14 cellular contexts compared by ENCODE assay signal in genomic region chr12:67634167-67634793, GRCh38. TPM values are rescaled to one million over a fixed set of nuclear protein-coding genes. Genes with fewer than 3 reads are reported as not detected.
DNase-seq lines count a peak whose midpoint lies in the region; ATAC-seq, FAIRE-seq and TF ChIP-seq lines count a peak whose summit lies in the region.
"Had no signal": no experiment of that assay in that cellular context is flagged by ENCODE, and none has a peak within 500 bp of the region (broad histone marks: within the 10 kb centered on the region; RNA-seq: fewer than 3 reads in every experiment).

No MANE protein-coding gene starts in this region.

- no peak overlapping the region for H3K27ac ChIP-seq in astrocyte (ENCODE audit: low read depth, low read length)
- no peak overlapping the region for H3K27ac ChIP-seq in smooth muscle cell (ENCODE audit: low read depth)
- H3K27ac ChIP-seq: SJCRH30, tibial nerve had no signal

- H3K4me3 ChIP-seq in astrocyte (ENCODE audit: insufficient read depth, low read depth, low read length) (no peak overlapping the region), smooth muscle cell (no peak overlapping the region)
- H3K4me3 ChIP-seq: MG63, SJCRH30, tibial nerve had no signal

- H3K36me3 ChIP-seq in astrocyte (ENCODE audit: insufficient read depth, low read length) (no peaks in the 10 kb centered on the region), smooth muscle cell (ENCODE audit: low read depth) (no peaks in the 10 kb centered on the region)
- H3K36me3 ChIP-seq: MG63, SJCRH30, tibial nerve had no signal

- WGBS in smooth muscle cell (ENCODE audit: low lambda C conversion rate), result 100% methylated on average over 1 of the region's 1 CpG

- no peaks in the 10 kb centered on the region for H3F3A ChIP-seq in smooth muscle cell (ENCODE audit: low read depth)

- H2AFZ ChIP-seq in astrocyte (ENCODE audit: low read depth, low read length) (no peak overlapping the region), smooth muscle cell (ENCODE audit: low read depth) (no peak overlapping the region)

- intact Hi-C loops in activated CD4-positive, alpha-beta T cell treated with anti-CD3 and anti-CD28 coated beads for 36 hours (cut with DNase I, micrococcal nuclease), result loop anchor here (5.0 kb wide), 3 partner anchors 42 to 192 kb away; no protein-coding TSS in a partner anchor

- peaks cover 10% of the 10 kb centered on the region for H3K36me3 Mint-ChIP-seq in activated CD4-positive, alpha-beta T cell treated with anti-CD3 and anti-CD28 coated beads for 36 hours (ENCODE audit: low read depth)
- H3K36me3 Mint-ChIP-seq in astrocyte (ENCODE audit: low read depth, unreplicated experiment), result no peaks in the 10 kb centered on the region

- H3K9me3 Mint-ChIP-seq in activated CD4-positive, alpha-beta T cell treated with anti-CD3 and anti-CD28 coated beads for 36 hours (ENCODE audit: low read depth), result peaks cover 6% of the 10 kb centered on the region
- H3K9me3 Mint-ChIP-seq in astrocyte (ENCODE audit: unreplicated experiment), result no peaks in the 10 kb centered on the region

- H3K9ac ChIP-seq in astrocyte (ENCODE audit: low read length) (no peak overlapping the region), smooth muscle cell (ENCODE audit: low read depth) (no peak overlapping the region)

- FAIRE-seq in astrocyte (lab: Jason Lieb, UNC), result no peak
- FAIRE-seq: D721Med had no signal

- H3K27me3 Mint-ChIP-seq in activated CD4-positive, alpha-beta T cell treated with anti-CD3 and anti-CD28 coated beads for 36 hours, result no peaks in the 10 kb centered on the region
- no peaks in the 10 kb centered on the region for H3K27me3 Mint-ChIP-seq in astrocyte (ENCODE audit: low read depth, unreplicated experiment)

- H3K27me3 ChIP-seq in astrocyte (ENCODE audit: insufficient read depth, low read length) (no peaks in the 10 kb centered on the region), smooth muscle cell (ENCODE audit: low read depth) (no peaks in the 10 kb centered on the region)
- H3K27me3 ChIP-seq: MG63, SJCRH30, tibial nerve had no signal

- no peaks in the 10 kb centered on the region for H3K4me1 ChIP-seq in astrocyte (ENCODE audit: insufficient read depth, low read length)
- H3K4me1 ChIP-seq in smooth muscle cell (ENCODE audit: low read depth), result no peaks in the 10 kb centered on the region
- H3K4me1 ChIP-seq: SJCRH30 had no signal

- TF ChIP-seq CTCF in astrocyte (IDR thresholded peaks at IDR 0.05; ENCODE audit: insufficient read depth, low read depth, low read length) (no peak), smooth muscle cell (IDR thresholded peaks at IDR 0.05; ENCODE audit: borderline replicate concordance, insufficient read depth, poor library complexity, severe bottlenecking) (no peak)

- peaks cover 55% of the 10 kb centered on the region for H3K4me1 Mint-ChIP-seq in activated CD4-positive, alpha-beta T cell treated with anti-CD3 and anti-CD28 coated beads for 36 hours
- H3K4me1 Mint-ChIP-seq in astrocyte (ENCODE audit: low read depth, unreplicated experiment), result peaks cover 15% of the 10 kb centered on the region

- peak; percentile 11 for DNase-seq in activated CD4-positive, alpha-beta T cell treated with anti-CD3 and anti-CD28 coated beads for 36 hours
- DNase-seq in activated CD4-positive, alpha-beta T cell treated with anti-CD3 and anti-CD28 coated beads for 48 hours, result no peak
- DNase-seq in GM03348 (ENCODE audit: low spot score) (peak; percentile 14), astrocyte (ENCODE audit: low read depth) (no peak), pons (ENCODE audit: low spot score) (peak; percentile 59), islet precursor cell (no peak), smooth muscle cell (lab: John Stamatoyannopoulos, UW; ENCODE audit: unreplicated experiment) (no peak)
- DNase-seq: activated gamma-delta T cell treated with Interleukin-2 at 50 U/mL for 16 hours, NCI-H2171 treated with DMSO at 0.1 percent for 48 hours, SJCRH30 had no signal

- CTCF ChIA-PET in activated CD4-positive, alpha-beta T cell treated with anti-CD3 and anti-CD28 coated beads for 36 hours (lab: Charles Lee), result interaction anchor here (0.7 to 1.3 kb wide), 3 partner anchors 14 to 309 kb away, joined by 3 to 4 read pairs (median 4); partner anchors contain the start of gene DYRK2

- H3K79me2 ChIP-seq in astrocyte (ENCODE audit: insufficient read depth, low read length), result no peaks in the 10 kb centered on the region
- no peaks in the 10 kb centered on the region for H3K79me2 ChIP-seq in smooth muscle cell (ENCODE audit: low read depth)

- H3K9me3 ChIP-seq in astrocyte (ENCODE audit: insufficient read depth, low read depth, low read length) (no peaks in the 10 kb centered on the region), smooth muscle cell (replicated peaks; ENCODE audit: low read depth) (no peaks in the 10 kb centered on the region)
- H3K9me3 ChIP-seq: MG63, SJCRH30, tibial nerve had no signal

- POLR2A ChIA-PET in activated CD4-positive, alpha-beta T cell treated with anti-CD3 and anti-CD28 coated beads for 36 hours (lab: Charles Lee), result interaction anchor here (0.7 kb wide), 1 partner anchor 13 kb away, joined by 5 read pairs; no protein-coding TSS in a partner anchor

- H3K27ac Mint-ChIP-seq in activated CD4-positive, alpha-beta T cell treated with anti-CD3 and anti-CD28 coated beads for 36 hours, result peak overlapping the region; percentile 43
- H3K27ac Mint-ChIP-seq in astrocyte (ENCODE audit: unreplicated experiment), result peak overlapping the region; percentile 51

- peak; percentile 27 for ATAC-seq in activated CD4-positive, alpha-beta T cell treated with anti-CD3 and anti-CD28 coated beads for 36 hours
- ATAC-seq in HG02870 (IDR thresholded peaks at IDR 0.05; ENCODE audit: unreplicated experiment), result no peak

- no peak overlapping the region for H3K4me2 ChIP-seq in astrocyte (ENCODE audit: low read length)
- no peak overlapping the region for H3K4me2 ChIP-seq in smooth muscle cell

- H3K4me3 Mint-ChIP-seq in activated CD4-positive, alpha-beta T cell treated with anti-CD3 and anti-CD28 coated beads for 36 hours, result no peak overlapping the region
- no peak overlapping the region for H3K4me3 Mint-ChIP-seq in astrocyte (ENCODE audit: unreplicated experiment)

- no peaks in the 10 kb centered on the region for H4K20me1 ChIP-seq in astrocyte (ENCODE audit: insufficient read depth, low read length)
- H4K20me1 ChIP-seq in smooth muscle cell (ENCODE audit: low read depth), result no peaks in the 10 kb centered on the region

RNA-seq across cellular contexts. Expression of gene DYRK2, which starts 14.3 kb away (rescaled TPM):
- 10 to 100 TPM; 19.2 to 21.5 TPM for total RNA-seq in activated CD4-positive, alpha-beta T cell treated with anti-CD3 and anti-CD28 coated beads for 36 hours
- total RNA-seq in astrocyte (50.7 and 52.6 TPM in 2 replicates), smooth muscle cell (44.0 and 65.3 TPM in 2 replicates)
- 41.6 and 64.1 TPM in 2 replicates for polyA plus RNA-seq in smooth muscle cell

Comparison
In these comparisons a context has a peak if more than half of its experiments do, and no peak if none do; other contexts are left out.
1. DNase-seq: peak in activated CD4-positive, alpha-beta T cell treated with anti-CD3 and anti-CD28 coated beads for 36 hours (single experiment), GM03348 (single experiment) and pons (single experiment); none in activated CD4-positive, alpha-beta T cell treated with anti-CD3 and anti-CD28 coated beads for 48 hours (single experiment), astrocyte (single experiment), islet precursor cell (single experiment) and smooth muscle cell (single experiment).